20 cellular contexts compared by ENCODE assay signal in genomic region chr6:152055517-152055916, GRCh38.
A peak's percentile ranks its signal among the peaks of the same experiment; 100 is the strongest.
DNase-seq lines count a peak whose midpoint lies in the region; ATAC-seq and TF ChIP-seq lines count a peak whose summit lies in the region.
"Had no signal": no experiment of that assay in that cellular context is flagged by ENCODE, and none has a peak within 500 bp of the region (broad histone marks: within the 10 kb centered on the region; RNA-seq: fewer than 3 reads in every experiment).

No MANE protein-coding gene starts in this region.

- ATAC-seq in WTC11: no peak
- ATAC-seq in mucosa of descending colon: no peak
- ATAC-seq in Right ventricle myocardium superior (ENCODE audit: poor library complexity): no peak
- ATAC-seq: A549; CD8-positive, alpha-beta T cell; GM12878 had no signal

- H3K9me3 ChIP-seq in HEK293 (ENCODE audit: control insufficient read depth, insufficient read depth, low read depth, low read length): no peaks in the 10 kb centered on the region
- peaks cover 20% of the 10 kb centered on the region for H3K9me3 ChIP-seq in PC-9 (ENCODE audit: insufficient read depth, low read depth)
- no peaks in the 10 kb centered on the region for H3K9me3 ChIP-seq in smooth muscle cell (replicated peaks; ENCODE audit: low read depth)
- no peaks in the 10 kb centered on the region for H3K9me3 ChIP-seq in MG63
- no peaks in the 10 kb centered on the region for H3K9me3 ChIP-seq in mucosa of descending colon
- H3K9me3 ChIP-seq: A549; BLaER1 treated with 17β-estradiol and CSF1 and Interleukin-3, amounts not matched to agents 10 nM and 100 nM; Caco-2 had no signal

- peaks cover 8% of the 10 kb centered on the region; the same call in 1 of the 2 replicates for H3K9me3 Mint-ChIP-seq in WTC11
- H3K9me3 Mint-ChIP-seq: CD4-positive, alpha-beta T cell; CD8-positive, alpha-beta T cell had no signal

- H3K4me1 Mint-ChIP-seq in WTC11: peaks cover 17% of the 10 kb centered on the region

- no peaks in the 10 kb centered on the region for H3K27me3 ChIP-seq in PC-9 (ENCODE audit: insufficient read depth, low read depth)
- no peaks in the 10 kb centered on the region for H3K27me3 ChIP-seq in smooth muscle cell (ENCODE audit: low read depth)
- H3K27me3 ChIP-seq in MG63: no peaks in the 10 kb centered on the region
- H3K27me3 ChIP-seq: BLaER1 treated with 17β-estradiol and CSF1 and Interleukin-3, amounts not matched to agents 10 nM and 100 nM had no signal

- intact Hi-C loops in PC-9 (cut with micrococcal nuclease; ENCODE audit: unreplicated experiment) (no loop called here), mucosa of descending colon (cut with DNase I, micrococcal nuclease) (no loop called here), Right ventricle myocardium superior (cut with DNase I) (no loop called here)

- H3K27ac Mint-ChIP-seq in WTC11: no peak overlapping the region
- H3K27ac Mint-ChIP-seq: B cell; CD4-positive, alpha-beta T cell; CD8-positive, alpha-beta T cell had no signal

- DNase-seq in PC-9 (no peak), WTC11 (ENCODE audit: low spot score) (no peak), smooth muscle cell (lab: John Stamatoyannopoulos, UW; ENCODE audit: unreplicated experiment) (no peak), MG63 (no peak), mucosa of descending colon (no peak), Right ventricle myocardium superior (no peak)
- DNase-seq: AML-193; Caco-2; Calu3; CD4-positive, alpha-beta T cell; CD8-positive, alpha-beta T cell; DMS79 treated with DMSO at 0.1 percent for 48 hours; GF-D8 had no signal

- H3K4me3 Mint-ChIP-seq in WTC11: no peak overlapping the region
- H3K4me3 Mint-ChIP-seq: B cell; CD4-positive, alpha-beta T cell; CD8-positive, alpha-beta T cell had no signal

- no peak for TF ChIP-seq CTCF in HEK293 (tag by site-specific recombination; IDR thresholded peaks at IDR 0.05)
- no peak for TF ChIP-seq CTCF in PC-9 (conservative IDR thresholded peaks at IDR 0.05)
- no peak for TF ChIP-seq CTCF in WTC11 (IDR thresholded peaks at IDR 0.05)
- TF ChIP-seq CTCF in smooth muscle cell (IDR thresholded peaks at IDR 0.05; ENCODE audit: borderline replicate concordance, insufficient read depth, poor library complexity, severe bottlenecking): no peak
- TF ChIP-seq CTCF in mucosa of descending colon (IDR thresholded peaks at IDR 0.05): no peak

- H2AFZ ChIP-seq in PC-9: no peak overlapping the region
- no peak overlapping the region for H2AFZ ChIP-seq in smooth muscle cell (ENCODE audit: low read depth)

- POLR2A ChIA-PET in HEK293 (lab: Yijun Ruan, JAX): no interaction called here
- POLR2A ChIA-PET in PC-9 (lab: Charles Lee; ENCODE audit: unreplicated experiment): no interaction called here
- POLR2A ChIA-PET in WTC11 (lab: Charles Lee): no interaction called here

- H3K36me3 ChIP-seq in HEK293 (ENCODE audit: control insufficient read depth in 2 of 2, insufficient read depth in 1 of 2, low read length in 2 of 2) (no peaks in the 10 kb centered on the region), PC-9 (ENCODE audit: low read depth) (peaks cover 6% of the 10 kb centered on the region), smooth muscle cell (ENCODE audit: low read depth) (no peaks in the 10 kb centered on the region), MG63 (no peaks in the 10 kb centered on the region), mucosa of descending colon (ENCODE audit: low read depth) (no peaks in the 10 kb centered on the region)
- H3K36me3 ChIP-seq: BLaER1 treated with 17β-estradiol and CSF1 and Interleukin-3, amounts not matched to agents 10 nM and 100 nM had no signal

- peaks cover 18% of the 10 kb centered on the region for H3F3A ChIP-seq in PC-9 (ENCODE audit: insufficient read depth, low read depth)
- no peaks in the 10 kb centered on the region for H3F3A ChIP-seq in smooth muscle cell (ENCODE audit: low read depth)

- no peaks in the 10 kb centered on the region for H3K9me2 ChIP-seq in PC-9 (ENCODE audit: insufficient read depth)

- WGBS in smooth muscle cell (ENCODE audit: low lambda C conversion rate): 96% methylated on average over 4 of the region's 4 CpGs

- H3K27ac ChIP-seq in HEK293 (ENCODE audit: extremely low read depth, low read depth, low read length) (no peak overlapping the region), PC-9 (0 out of 2 replicates have a peak overlapping the region, but pooled peaks have one; percentile 75), smooth muscle cell (ENCODE audit: low read depth) (peak overlapping the region; percentile 67)
- H3K27ac ChIP-seq: 22Rv1; A549; BLaER1 treated with 17β-estradiol and CSF1 and Interleukin-3, amounts not matched to agents 10 nM and 100 nM; C4-2B had no signal

- no peak overlapping the region for H3K4me3 ChIP-seq in HEK293 (ENCODE audit: low read depth, low read length)
- H3K4me3 ChIP-seq in PC-9: no peak overlapping the region; the same call in 1 of the 2 replicates
- H3K4me3 ChIP-seq in smooth muscle cell: no peak overlapping the region
- H3K4me3 ChIP-seq in MG63: no peak overlapping the region
- H3K4me3 ChIP-seq in mucosa of descending colon: no peak overlapping the region
- H3K4me3 ChIP-seq: A549; BLaER1 treated with 17β-estradiol and CSF1 and Interleukin-3, amounts not matched to agents 10 nM and 100 nM; GM12878 had no signal

- H3K36me3 Mint-ChIP-seq in WTC11: no peaks in the 10 kb centered on the region
- H3K36me3 Mint-ChIP-seq: CD8-positive, alpha-beta T cell had no signal

- H3K79me2 ChIP-seq in PC-9 (ENCODE audit: low read depth) (no peaks in the 10 kb centered on the region), smooth muscle cell (ENCODE audit: low read depth) (no peaks in the 10 kb centered on the region)

- no TSS peak for BruUV-seq in PC-9 (replicated peaks; lab: Mats Ljungman, UMichigan)

- no peak overlapping the region for H3K9ac ChIP-seq in smooth muscle cell (ENCODE audit: low read depth)
- H3K9ac ChIP-seq: BLaER1 treated with 17β-estradiol and CSF1 and Interleukin-3, amounts not matched to agents 10 nM and 100 nM had no signal

- H3K4me2 ChIP-seq in PC-9: 0 out of 2 replicates have a peak overlapping the region, but pooled peaks have one; percentile 71
- no peak overlapping the region for H3K4me2 ChIP-seq in smooth muscle cell
- H3K4me2 ChIP-seq: BLaER1 treated with 17β-estradiol and CSF1 and Interleukin-3, amounts not matched to agents 10 nM and 100 nM had no signal

- peaks cover 4% of the 10 kb centered on the region; the same call in 1 of the 2 replicates for H3K4me1 ChIP-seq in HEK293 (ENCODE audit: control insufficient read depth, insufficient read depth, low read length)
- peaks cover 25% of the 10 kb centered on the region for H3K4me1 ChIP-seq in PC-9 (replicated peaks; ENCODE audit: insufficient read depth)
- H3K4me1 ChIP-seq in smooth muscle cell (ENCODE audit: low read depth): no peaks in the 10 kb centered on the region
- no peaks in the 10 kb centered on the region for H3K4me1 ChIP-seq in mucosa of descending colon (ENCODE audit: low read depth)
- H3K4me1 ChIP-seq: A549, Caco-2 had no signal

- H4K20me1 ChIP-seq in PC-9 (ENCODE audit: insufficient read depth) (no peaks in the 10 kb centered on the region), smooth muscle cell (ENCODE audit: low read depth) (no peaks in the 10 kb centered on the region)
- H4K20me1 ChIP-seq: BLaER1 treated with 17β-estradiol and CSF1 and Interleukin-3, amounts not matched to agents 10 nM and 100 nM had no signal

- CTCF ChIA-PET in HEK293 (lab: Yijun Ruan, JAX) (interaction anchor here (0.7 to 1.6 kb wide), 3 partner anchors 15 to 290 kb away, joined by 3 read pairs; no protein-coding TSS in a partner anchor), PC-9 (lab: Charles Lee) (no interaction called here), WTC11 (lab: Charles Lee) (no interaction called here)

- no peaks in the 10 kb centered on the region for H3K27me3 Mint-ChIP-seq in WTC11 (ENCODE audit: low read depth)
- H3K27me3 Mint-ChIP-seq: B cell; CD4-positive, alpha-beta T cell had no signal

TF ChIP-seq in HEK293, 187 proteins besides CTCF, POLR2A, EP300 and RAD21:
- TF ChIP-seq TRIM28 (IDR thresholded peaks at IDR 0.05; ENCODE audit: borderline replicate concordance, low read length) (peak; percentile 88), ZBTB7A (tag by site-specific recombination; IDR thresholded peaks at IDR 0.05; ENCODE audit: low read depth) (no peak), ZNF223 (tag by site-specific recombination; IDR thresholded peaks at IDR 0.05) (no peak), SETDB1 (IDR thresholded peaks at IDR 0.05; ENCODE audit: insufficient read length, low read length) (peak; percentile 73)

TF ChIP-seq in WTC11, 78 proteins besides CTCF, POLR2A, EP300 and RAD21:
- TF ChIP-seq NFYB (CRISPR knock-in tag; conservative IDR thresholded peaks at IDR 0.05; ENCODE audit: low read depth) (no peak), ZNF317 (CRISPR knock-in tag; IDR thresholded peaks at IDR 0.05; ENCODE audit: borderline replicate concordance, low read depth) (peak; percentile 77; the same call in 1 of the 2 replicates)
